8 cellular contexts compared by ENCODE assay signal in the genomic region with DNA sequence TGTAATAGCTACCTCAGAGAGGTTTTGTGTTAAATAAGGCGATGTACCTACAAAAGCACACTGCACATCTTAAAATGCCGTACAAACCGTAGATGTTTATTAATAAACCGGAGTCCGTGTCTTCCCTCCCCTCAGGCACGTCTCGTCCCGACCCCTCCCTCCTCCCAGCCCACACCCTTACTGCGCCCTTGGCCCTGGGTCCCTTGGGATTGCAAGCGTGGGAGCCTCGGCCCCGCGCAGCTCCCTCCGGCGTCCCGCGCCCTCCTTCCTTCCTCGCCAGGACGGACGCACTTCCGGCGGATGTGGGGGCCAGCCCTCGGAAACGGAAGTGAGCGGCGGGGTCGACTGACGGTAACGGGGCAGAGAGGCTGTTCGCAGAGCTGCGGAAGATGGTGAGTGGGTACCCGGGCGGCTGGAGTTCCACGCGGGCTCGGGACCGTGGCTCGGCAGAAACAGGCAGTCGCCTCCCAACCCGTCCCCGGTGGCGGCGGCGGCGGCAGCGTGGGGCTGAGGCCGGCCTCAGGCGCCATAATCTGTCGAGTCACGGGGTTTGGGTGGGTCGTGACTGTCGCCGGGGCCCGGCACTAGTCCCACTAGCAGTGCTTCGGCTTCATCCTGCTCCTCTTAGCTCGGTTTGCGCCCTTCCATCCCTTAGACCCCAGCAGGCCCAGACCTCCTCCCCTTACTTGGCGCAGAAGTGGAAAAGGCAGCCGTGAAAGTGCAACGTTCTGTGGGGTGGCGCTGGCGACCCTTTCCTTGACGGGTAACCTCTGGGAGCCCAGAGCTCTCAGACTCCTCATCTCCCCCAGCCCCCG. TPM values are rescaled to one million over a fixed set of nuclear protein-coding genes. Genes with fewer than 3 reads are reported as not detected.
A peak's percentile ranks its signal among the peaks of the same experiment; 100 is the strongest.
DNase-seq lines count a peak whose midpoint lies in the region; ATAC-seq and TF ChIP-seq lines count a peak whose summit lies in the region.

POMP (plus strand) TSS at position 335 of the 815 bp plus-strand sequence; CDS start at position 390, 55 bp downstream.

- no peaks in the 10 kb centered on the region for H3F3A ChIP-seq in PC-3 (ENCODE audit: low read length, unreplicated experiment)

- H2AFZ ChIP-seq in PC-3 (ENCODE audit: low read length) = peak within 1 kb of the TSS; percentile 68

- no peaks in the 10 kb centered on the region for H3K27me3 ChIP-seq in HUES64 (ENCODE audit: insufficient read depth, low read length)
- H3K27me3 ChIP-seq in PC-3 (ENCODE audit: low read length) = no peaks in the 10 kb centered on the region

- H3K36me3 ChIP-seq in HUES64 (ENCODE audit: insufficient read depth, low read length) (peaks cover 39% of the 10 kb centered on the region), PC-3 (ENCODE audit: low read depth, low read length) (peaks cover 26% of the 10 kb centered on the region; the same call in 1 of the 2 replicates)

- POLR2A ChIA-PET in PC-3 (lab: Charles Lee; ENCODE audit: unreplicated experiment) = interaction anchor here (0.7 kb wide), 1 partner anchor 326 kb away, joined by 4 read pairs; no protein-coding TSS in a partner anchor

- peak within 1 kb of the TSS; percentile 93 for H3K4me2 ChIP-seq in PC-3 (ENCODE audit: low read length)

- peak within 1 kb of the TSS; percentile 100 for H3K4me3 ChIP-seq in HUES64 (ENCODE audit: low read length)
- H3K4me3 ChIP-seq in PC-3 (ENCODE audit: low read length) = peak within 1 kb of the TSS; percentile 91
- H3K4me3 ChIP-seq in epithelial cell of proximal tubule (ENCODE audit: low read depth, low read length) = peak within 1 kb of the TSS; percentile 95

- no TSS peak for BruUV-seq in PC-3 (replicated peaks; lab: Mats Ljungman, UMichigan)

- H3K4me1 ChIP-seq in HUES64 (ENCODE audit: insufficient read depth, low read length) = peaks cover 24% of the 10 kb centered on the region
- peaks cover 28% of the 10 kb centered on the region for H3K4me1 ChIP-seq in PC-3 (ENCODE audit: insufficient read depth, low read length)

- peaks cover 77% of the 10 kb centered on the region for H3K79me2 ChIP-seq in PC-3 (ENCODE audit: low read length)

- no peaks in the 10 kb centered on the region for H3K9me2 ChIP-seq in PC-3 (replicated peaks; ENCODE audit: low read length)

- intact Hi-C loops in PC-3 (cut with micrococcal nuclease) = no loop called here

- peak; percentile 85 for ATAC-seq in GM21423 (IDR thresholded peaks at IDR 0.05; ENCODE audit: unreplicated experiment)
- peak; percentile 96 for ATAC-seq in PC-3

- CTCF ChIA-PET in PC-3 (lab: Charles Lee) = interaction anchor here (1.0 kb wide), 1 partner anchor 60 kb away, joined by 4 read pairs; the partner anchor contains the start of gene SLC46A3

- DNase-seq in DMS 273 treated with DMSO at 0.1 percent for 48 hours (lab: John Stamatoyannopoulos, UW) (peak; percentile 50), PC-3 (peak; percentile 86), epithelial cell of proximal tubule (ENCODE audit: low read depth) (no peak), mucosa of gallbladder (ENCODE audit: low spot score) (peak; percentile 91)
- peak; percentile 90 for DNase-seq in activated T-cell treated with anti-CD3 and anti-CD28 coated beads, Interleukin-2, amount 50 U/mL, for 1 hour
- peak; percentile 82 to 85 for DNase-seq in stimulated activated CD8-positive, alpha-beta memory T cell treated with anti-CD3 and anti-CD28 coated beads, Interleukin-4, amount 100 ng/mL, for 4 hours (ENCODE audit: low read depth in 2 of 2, low spot score in 1 of 2)

- H3K9me3 ChIP-seq in HUES64 (ENCODE audit: insufficient read depth, low read depth, low read length) = no peaks in the 10 kb centered on the region
- no peaks in the 10 kb centered on the region for H3K9me3 ChIP-seq in PC-3 (ENCODE audit: low read length)

- under 1% methylated on average over 64 of the region's 64 CpGs for WGBS in HUES64

- peak within 1 kb of the TSS; percentile 75 for H3K27ac ChIP-seq in HUES64 (ENCODE audit: low read depth, low read length)
- peak within 1 kb of the TSS; percentile 83 for H3K27ac ChIP-seq in PC-3 (ENCODE audit: low read length)

- H4K20me1 ChIP-seq in PC-3 (ENCODE audit: low read length) = peaks cover 26% of the 10 kb centered on the region

- peak within 1 kb of the TSS; percentile 95 for H3K9ac ChIP-seq in HUES64 (ENCODE audit: low read depth, low read length)
- H3K9ac ChIP-seq in PC-3 (ENCODE audit: low read length) = peak within 1 kb of the TSS; percentile 99

- TF ChIP-seq CTCF in PC-3 (conservative IDR thresholded peaks at IDR 0.05; ENCODE audit: low read depth, low read length) = no peak
- no peak for TF ChIP-seq CTCF in epithelial cell of proximal tubule (conservative IDR thresholded peaks at IDR 0.05; ENCODE audit: low read depth, low read length)

RNA-seq across cellular contexts. Expression of gene POMP, which starts in this region (rescaled TPM):
- 127 TPM for polyA plus RNA-seq in HUES64 (2013, experiment 1 of 2)
- polyA plus RNA-seq in HUES64 (2013, experiment 2 of 2) = 132 TPM
- total RNA-seq in PC-3 (2014; rRNA removed) = 64.4 and 92.8 TPM in 2 replicates
- total RNA-seq in epithelial cell of proximal tubule = 159 and 165 TPM in 2 replicates
- 52.3 TPM for total RNA-seq in mucosa of gallbladder
